In the genomic region with DNA sequence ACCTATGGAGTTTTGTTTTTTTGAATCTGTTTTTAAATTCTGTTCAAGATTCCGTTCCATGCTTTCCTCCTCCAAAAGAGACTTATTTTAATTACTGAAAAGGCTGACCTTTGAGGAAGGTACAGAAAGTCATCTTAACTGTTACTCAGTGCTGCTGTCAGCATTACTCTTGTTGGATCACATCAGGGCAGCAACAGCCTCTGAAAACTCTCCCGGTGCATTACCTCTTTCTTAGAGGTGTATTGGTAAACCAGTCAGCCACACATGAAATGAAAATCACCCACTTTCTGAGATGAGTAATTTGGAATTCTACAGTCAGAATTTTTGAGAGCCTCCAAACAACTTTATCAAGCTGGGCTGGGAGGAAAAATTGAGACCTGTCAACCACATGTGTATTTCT, we compare ENCODE assay signal across 27 cellular contexts.
"Had no signal": no experiment of that assay in that cellular context is flagged by ENCODE, and none has a peak within 500 bp of the region (broad histone marks: within the 10 kb centered on the region; RNA-seq: fewer than 3 reads in every experiment).

No MANE protein-coding gene starts in this region.

- H3K4me1 Mint-ChIP-seq: activated CD8-positive, alpha-beta memory T cell treated with anti-CD3 and anti-CD28 coated beads, Interleukin-2, amount 10 ng/mL, durations not matched to agents 7 days and 5 days; activated naive CD8-positive, alpha-beta T cell treated with anti-CD3 and anti-CD28 coated beads, Interleukin-2, amount 10 ng/mL, durations not matched to agents 7 days and 5 days had no signal

- H3K27me3 ChIP-seq: colonic mucosa, dorsolateral prefrontal cortex, hepatocyte, neural progenitor cell, right lobe of liver, testis, uterus had no signal

- H3K4me3 Mint-ChIP-seq: activated CD8-positive, alpha-beta memory T cell treated with anti-CD3 and anti-CD28 coated beads, Interleukin-2, amount 10 ng/mL, durations not matched to agents 7 days and 5 days; activated CD8-positive, alpha-beta T cell treated with anti-CD3 and anti-CD28 coated beads for 36 hours; activated naive CD8-positive, alpha-beta T cell treated with anti-CD3 and anti-CD28 coated beads, Interleukin-2, amount 10 ng/mL, durations not matched to agents 7 days and 5 days; effector memory CD8-positive, alpha-beta T cell; naive thymus-derived CD8-positive, alpha-beta T cell; neural progenitor cell had no signal

- H3K4me3 ChIP-seq: colonic mucosa, dorsolateral prefrontal cortex, hepatocyte, left ventricle myocardium inferior, neural progenitor cell, right lobe of liver, skin epidermis, testis, uterus had no signal

- H3K9ac ChIP-seq: neural progenitor cell, SK-N-SH had no signal

- H3K27me3 Mint-ChIP-seq: activated CD8-positive, alpha-beta memory T cell treated with anti-CD3 and anti-CD28 coated beads, Interleukin-2, amount 10 ng/mL, durations not matched to agents 7 days and 5 days; activated CD8-positive, alpha-beta T cell treated with anti-CD3 and anti-CD28 coated beads for 36 hours; activated naive CD8-positive, alpha-beta T cell treated with anti-CD3 and anti-CD28 coated beads, Interleukin-2, amount 10 ng/mL, durations not matched to agents 7 days and 5 days; effector memory CD8-positive, alpha-beta T cell; naive thymus-derived CD8-positive, alpha-beta T cell had no signal

- DNase-seq: activated CD4-positive, alpha-beta T cell treated with anti-CD3 and anti-CD28 coated beads for 1 hour; activated CD8-positive, alpha-beta memory T cell treated with anti-CD3 and anti-CD28 coated beads, Interleukin-2, amount 10 ng/mL, durations not matched to agents 7 days and 5 days; activated CD8-positive, alpha-beta T cell treated with anti-CD3 and anti-CD28 coated beads for 36 hours; activated effector memory CD4-positive, alpha-beta T cell treated with anti-CD3 and anti-CD28 coated beads, Interleukin-2, amount 50 U/mL, for 16 hours; activated naive CD8-positive, alpha-beta T cell treated with anti-CD3 and anti-CD28 coated beads, Interleukin-2, amount 10 ng/mL, durations not matched to agents 7 days and 5 days; amygdala; colonic mucosa; dorsolateral prefrontal cortex; effector memory CD8-positive, alpha-beta T cell; glutamatergic neuron; left ventricle myocardium inferior; naive thymus-derived CD8-positive, alpha-beta T cell; posterior cingulate gyrus; SK-N-SH; T-helper 2 cell; testis; trophoblast cell; uterus; WERI-Rb-1 had no signal

- FAIRE-seq: bronchial epithelial cell, endothelial cell of umbilical vein, frontal cortex had no signal

- H3K9me3 ChIP-seq: colonic mucosa, left ventricle myocardium inferior, right lobe of liver, SK-N-SH, testis, uterus had no signal

- H3K36me3 ChIP-seq: colonic mucosa, left ventricle myocardium inferior, neural progenitor cell, uterus, WERI-Rb-1 had no signal

- H3K4me1 ChIP-seq: colonic mucosa, testis, uterus had no signal

- H3K27ac Mint-ChIP-seq: activated CD8-positive, alpha-beta memory T cell treated with anti-CD3 and anti-CD28 coated beads, Interleukin-2, amount 10 ng/mL, durations not matched to agents 7 days and 5 days; activated CD8-positive, alpha-beta T cell treated with anti-CD3 and anti-CD28 coated beads for 36 hours; activated naive CD8-positive, alpha-beta T cell treated with anti-CD3 and anti-CD28 coated beads, Interleukin-2, amount 10 ng/mL, durations not matched to agents 7 days and 5 days; effector memory CD8-positive, alpha-beta T cell; naive thymus-derived CD8-positive, alpha-beta T cell had no signal

- ATAC-seq: activated CD8-positive, alpha-beta memory T cell treated with anti-CD3 and anti-CD28 coated beads, Interleukin-2, amount 10 ng/mL, durations not matched to agents 7 days and 5 days; activated CD8-positive, alpha-beta T cell treated with anti-CD3 and anti-CD28 coated beads for 36 hours; effector memory CD8-positive, alpha-beta T cell; esophagus mucosa; naive thymus-derived CD8-positive, alpha-beta T cell had no signal

- H3K27ac ChIP-seq: colonic mucosa, dorsolateral prefrontal cortex, hepatocyte, left ventricle myocardium inferior, neural progenitor cell, skin epidermis, testis, uterus, WERI-Rb-1 had no signal

- H3K9me3 Mint-ChIP-seq: activated CD8-positive, alpha-beta T cell treated with anti-CD3 and anti-CD28 coated beads for 36 hours; activated naive CD8-positive, alpha-beta T cell treated with anti-CD3 and anti-CD28 coated beads, Interleukin-2, amount 10 ng/mL, durations not matched to agents 7 days and 5 days; effector memory CD8-positive, alpha-beta T cell; naive thymus-derived CD8-positive, alpha-beta T cell; neural progenitor cell had no signal
